Comparison of ENCODE assay signal across 1 cellular context in the genomic region with DNA sequence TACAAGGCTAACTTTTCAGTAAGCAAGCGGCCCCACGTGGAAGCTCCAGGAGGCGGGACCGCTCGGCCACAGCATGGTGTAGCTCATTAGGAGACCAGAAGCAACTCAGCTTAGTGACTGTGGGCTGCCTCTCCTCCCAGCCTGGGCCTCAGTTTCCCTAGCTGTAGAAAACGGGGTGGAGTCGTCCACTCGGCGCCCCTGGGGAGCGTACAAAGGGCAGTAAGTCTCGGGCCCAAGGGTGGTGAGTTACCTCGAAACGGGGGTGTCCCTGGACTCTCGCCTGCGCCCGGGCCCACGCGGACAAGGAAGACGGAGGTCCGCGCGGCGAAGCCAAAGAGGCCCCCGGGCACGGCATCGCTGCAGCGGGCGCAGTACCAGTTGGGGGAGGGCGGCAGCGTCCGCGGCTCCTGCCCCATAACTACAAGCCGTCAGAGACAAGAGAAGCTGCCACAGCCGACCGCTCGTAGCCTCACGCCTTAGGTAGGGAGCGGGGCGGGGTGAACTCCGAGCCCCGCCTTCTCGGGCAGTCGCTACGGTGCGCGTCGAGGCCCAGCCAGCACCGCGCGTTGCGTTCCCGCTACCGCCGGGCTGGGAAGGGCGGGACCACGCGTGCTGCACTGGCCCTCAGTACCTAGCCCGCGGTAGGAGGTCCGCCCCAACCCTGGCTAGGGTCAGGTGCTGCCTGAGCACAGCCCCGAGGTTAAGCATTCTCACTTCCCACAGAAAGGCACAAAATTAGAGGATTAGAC.
TF ChIP-seq lines count a peak whose summit lies in the region.

A gene with protein sequence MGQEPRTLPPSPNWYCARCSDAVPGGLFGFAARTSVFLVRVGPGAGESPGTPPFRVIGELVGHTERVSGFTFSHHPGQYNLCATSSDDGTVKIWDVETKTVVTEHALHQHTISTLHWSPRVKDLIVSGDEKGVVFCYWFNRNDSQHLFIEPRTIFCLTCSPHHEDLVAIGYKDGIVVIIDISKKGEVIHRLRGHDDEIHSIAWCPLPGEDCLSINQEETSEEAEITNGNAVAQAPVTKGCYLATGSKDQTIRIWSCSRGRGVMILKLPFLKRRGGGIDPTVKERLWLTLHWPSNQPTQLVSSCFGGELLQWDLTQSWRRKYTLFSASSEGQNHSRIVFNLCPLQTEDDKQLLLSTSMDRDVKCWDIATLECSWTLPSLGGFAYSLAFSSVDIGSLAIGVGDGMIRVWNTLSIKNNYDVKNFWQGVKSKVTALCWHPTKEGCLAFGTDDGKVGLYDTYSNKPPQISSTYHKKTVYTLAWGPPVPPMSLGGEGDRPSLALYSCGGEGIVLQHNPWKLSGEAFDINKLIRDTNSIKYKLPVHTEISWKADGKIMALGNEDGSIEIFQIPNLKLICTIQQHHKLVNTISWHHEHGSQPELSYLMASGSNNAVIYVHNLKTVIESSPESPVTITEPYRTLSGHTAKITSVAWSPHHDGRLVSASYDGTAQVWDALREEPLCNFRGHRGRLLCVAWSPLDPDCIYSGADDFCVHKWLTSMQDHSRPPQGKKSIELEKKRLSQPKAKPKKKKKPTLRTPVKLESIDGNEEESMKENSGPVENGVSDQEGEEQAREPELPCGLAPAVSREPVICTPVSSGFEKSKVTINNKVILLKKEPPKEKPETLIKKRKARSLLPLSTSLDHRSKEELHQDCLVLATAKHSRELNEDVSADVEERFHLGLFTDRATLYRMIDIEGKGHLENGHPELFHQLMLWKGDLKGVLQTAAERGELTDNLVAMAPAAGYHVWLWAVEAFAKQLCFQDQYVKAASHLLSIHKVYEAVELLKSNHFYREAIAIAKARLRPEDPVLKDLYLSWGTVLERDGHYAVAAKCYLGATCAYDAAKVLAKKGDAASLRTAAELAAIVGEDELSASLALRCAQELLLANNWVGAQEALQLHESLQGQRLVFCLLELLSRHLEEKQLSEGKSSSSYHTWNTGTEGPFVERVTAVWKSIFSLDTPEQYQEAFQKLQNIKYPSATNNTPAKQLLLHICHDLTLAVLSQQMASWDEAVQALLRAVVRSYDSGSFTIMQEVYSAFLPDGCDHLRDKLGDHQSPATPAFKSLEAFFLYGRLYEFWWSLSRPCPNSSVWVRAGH (N-terminal part only) (minus strand): TSS at position 494 of the 749 bp plus-strand sequence. CDS start 78 bp downstream, at position 416.

TF ChIP-seq in HEK293, 187 proteins besides CTCF, POLR2A, EP300 and RAD21 (continued from another document and continues in another):
- TF ChIP-seq, protein P1, sequence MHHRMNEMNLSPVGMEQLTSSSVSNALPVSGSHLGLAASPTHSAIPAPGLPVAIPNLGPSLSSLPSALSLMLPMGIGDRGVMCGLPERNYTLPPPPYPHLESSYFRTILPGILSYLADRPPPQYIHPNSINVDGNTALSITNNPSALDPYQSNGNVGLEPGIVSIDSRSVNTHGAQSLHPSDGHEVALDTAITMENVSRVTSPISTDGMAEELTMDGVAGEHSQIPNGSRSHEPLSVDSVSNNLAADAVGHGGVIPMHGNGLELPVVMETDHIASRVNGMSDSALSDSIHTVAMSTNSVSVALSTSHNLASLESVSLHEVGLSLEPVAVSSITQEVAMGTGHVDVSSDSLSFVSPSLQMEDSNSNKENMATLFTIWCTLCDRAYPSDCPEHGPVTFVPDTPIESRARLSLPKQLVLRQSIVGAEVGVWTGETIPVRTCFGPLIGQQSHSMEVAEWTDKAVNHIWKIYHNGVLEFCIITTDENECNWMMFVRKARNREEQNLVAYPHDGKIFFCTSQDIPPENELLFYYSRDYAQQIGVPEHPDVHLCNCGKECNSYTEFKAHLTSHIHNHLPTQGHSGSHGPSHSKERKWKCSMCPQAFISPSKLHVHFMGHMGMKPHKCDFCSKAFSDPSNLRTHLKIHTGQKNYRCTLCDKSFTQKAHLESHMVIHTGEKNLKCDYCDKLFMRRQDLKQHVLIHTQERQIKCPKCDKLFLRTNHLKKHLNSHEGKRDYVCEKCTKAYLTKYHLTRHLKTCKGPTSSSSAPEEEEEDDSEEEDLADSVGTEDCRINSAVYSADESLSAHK (tag by site-specific recombination; IDR thresholded peaks at IDR 0.05): no peak
- TF ChIP-seq ZNF76 (tag by site-specific recombination; IDR thresholded peaks at IDR 0.05; ENCODE audit: borderline replicate concordance, low read depth): peak; percentile 81
- no peak for TF ChIP-seq ZNF544 (tag by site-specific recombination; IDR thresholded peaks at IDR 0.05)
- TF ChIP-seq ZNF341 (tag by site-specific recombination; IDR thresholded peaks at IDR 0.05; ENCODE audit: low read depth): peak; percentile 40; the same call in 1 of the 2 replicates
- TF ChIP-seq ZNF626 (tag by site-specific recombination; IDR thresholded peaks at IDR 0.05): no peak
- peak; percentile 71 for TF ChIP-seq ZFP69B (tag by site-specific recombination; IDR thresholded peaks at IDR 0.05)
- peak; percentile 81; the same call in 1 of the 2 replicates for TF ChIP-seq ZNF2 (tag by site-specific recombination; IDR thresholded peaks at IDR 0.05)
- TF ChIP-seq GLI2 (tag by site-specific recombination; IDR thresholded peaks at IDR 0.05; ENCODE audit: borderline replicate concordance, low read depth): no peak
- no peak; the same call in none of the 2 replicates for TF ChIP-seq EGR2 (tag by site-specific recombination; IDR thresholded peaks at IDR 0.05; ENCODE audit: low read depth)
- TF ChIP-seq ZNF521 (tag by site-specific recombination; IDR thresholded peaks at IDR 0.05): no peak
- TF ChIP-seq, protein P2, sequence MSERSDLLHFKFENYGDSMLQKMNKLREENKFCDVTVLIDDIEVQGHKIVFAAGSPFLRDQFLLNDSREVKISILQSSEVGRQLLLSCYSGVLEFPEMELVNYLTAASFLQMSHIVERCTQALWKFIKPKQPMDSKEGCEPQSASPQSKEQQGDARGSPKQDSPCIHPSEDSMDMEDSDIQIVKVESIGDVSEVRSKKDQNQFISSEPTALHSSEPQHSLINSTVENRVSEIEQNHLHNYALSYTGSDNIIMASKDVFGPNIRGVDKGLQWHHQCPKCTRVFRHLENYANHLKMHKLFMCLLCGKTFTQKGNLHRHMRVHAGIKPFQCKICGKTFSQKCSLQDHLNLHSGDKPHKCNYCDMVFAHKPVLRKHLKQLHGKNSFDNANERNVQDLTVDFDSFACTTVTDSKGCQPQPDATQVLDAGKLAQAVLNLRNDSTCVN (tag by site-specific recombination; optimal IDR thresholded peaks at IDR 0.05): peak; percentile 95
- no peak for TF ChIP-seq ZNF202 (tag by site-specific recombination; IDR thresholded peaks at IDR 0.05; ENCODE audit: borderline replicate concordance)
- TF ChIP-seq ZNF335 (tag by site-specific recombination; conservative IDR thresholded peaks at IDR 0.05): peak; percentile 88
- no peak for TF ChIP-seq ZNF10 (tag by site-specific recombination; IDR thresholded peaks at IDR 0.05)
- peak; percentile 88 for TF ChIP-seq SP2 (tag by site-specific recombination; IDR thresholded peaks at IDR 0.05)
- TF ChIP-seq ZXDB (tag by site-specific recombination; IDR thresholded peaks at IDR 0.05): peak; percentile 45
- no peak for TF ChIP-seq MYNN (tag by site-specific recombination; IDR thresholded peaks at IDR 0.05; ENCODE audit: borderline replicate concordance)
- no peak for TF ChIP-seq ZNF138 (tag by site-specific recombination; IDR thresholded peaks at IDR 0.05; ENCODE audit: borderline replicate concordance)
- TF ChIP-seq ZNF558 (tag by site-specific recombination; IDR thresholded peaks at IDR 0.05): no peak
- TF ChIP-seq ZNF768 (tag by site-specific recombination; IDR thresholded peaks at IDR 0.05): no peak; the same call in 1 of the 2 replicates
- TF ChIP-seq, protein P3, sequence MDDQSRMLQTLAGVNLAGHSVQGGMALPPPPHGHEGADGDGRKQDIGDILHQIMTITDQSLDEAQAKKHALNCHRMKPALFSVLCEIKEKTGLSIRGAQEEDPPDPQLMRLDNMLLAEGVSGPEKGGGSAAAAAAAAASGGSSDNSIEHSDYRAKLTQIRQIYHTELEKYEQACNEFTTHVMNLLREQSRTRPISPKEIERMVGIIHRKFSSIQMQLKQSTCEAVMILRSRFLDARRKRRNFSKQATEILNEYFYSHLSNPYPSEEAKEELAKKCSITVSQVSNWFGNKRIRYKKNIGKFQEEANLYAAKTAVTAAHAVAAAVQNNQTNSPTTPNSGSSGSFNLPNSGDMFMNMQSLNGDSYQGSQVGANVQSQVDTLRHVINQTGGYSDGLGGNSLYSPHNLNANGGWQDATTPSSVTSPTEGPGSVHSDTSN (CRISPR knock-in tag; IDR thresholded peaks at IDR 0.05): no peak
- no peak for TF ChIP-seq ZFP3 (tag by site-specific recombination; IDR thresholded peaks at IDR 0.05; ENCODE audit: low read depth)
- TF ChIP-seq GLIS1 (tag by site-specific recombination; IDR thresholded peaks at IDR 0.05): peak; percentile 88
- TF ChIP-seq ZNF274 (IDR thresholded peaks at IDR 0.05; ENCODE audit: low read length): no peak
- no peak for TF ChIP-seq ZNF274 (tag by site-specific recombination; IDR thresholded peaks at IDR 0.05; ENCODE audit: borderline replicate concordance)
- TF ChIP-seq ZNF549 (tag by site-specific recombination; IDR thresholded peaks at IDR 0.05): no peak
- no peak for TF ChIP-seq ZNF560 (tag by site-specific recombination; IDR thresholded peaks at IDR 0.05; ENCODE audit: borderline replicate concordance)
- TF ChIP-seq, protein P4, sequence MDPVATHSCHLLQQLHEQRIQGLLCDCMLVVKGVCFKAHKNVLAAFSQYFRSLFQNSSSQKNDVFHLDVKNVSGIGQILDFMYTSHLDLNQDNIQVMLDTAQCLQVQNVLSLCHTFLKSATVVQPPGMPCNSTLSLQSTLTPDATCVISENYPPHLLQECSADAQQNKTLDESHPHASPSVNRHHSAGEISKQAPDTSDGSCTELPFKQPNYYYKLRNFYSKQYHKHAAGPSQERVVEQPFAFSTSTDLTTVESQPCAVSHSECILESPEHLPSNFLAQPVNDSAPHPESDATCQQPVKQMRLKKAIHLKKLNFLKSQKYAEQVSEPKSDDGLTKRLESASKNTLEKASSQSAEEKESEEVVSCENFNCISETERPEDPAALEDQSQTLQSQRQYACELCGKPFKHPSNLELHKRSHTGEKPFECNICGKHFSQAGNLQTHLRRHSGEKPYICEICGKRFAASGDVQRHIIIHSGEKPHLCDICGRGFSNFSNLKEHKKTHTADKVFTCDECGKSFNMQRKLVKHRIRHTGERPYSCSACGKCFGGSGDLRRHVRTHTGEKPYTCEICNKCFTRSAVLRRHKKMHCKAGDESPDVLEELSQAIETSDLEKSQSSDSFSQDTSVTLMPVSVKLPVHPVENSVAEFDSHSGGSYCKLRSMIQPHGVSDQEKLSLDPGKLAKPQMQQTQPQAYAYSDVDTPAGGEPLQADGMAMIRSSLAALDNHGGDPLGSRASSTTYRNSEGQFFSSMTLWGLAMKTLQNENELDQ (tag by site-specific recombination; IDR thresholded peaks at IDR 0.05; ENCODE audit: low read depth): no peak
- TF ChIP-seq TCF7L2 (IDR thresholded peaks at IDR 0.05; ENCODE audit: borderline replicate concordance, low read depth, low read length): no peak
- TF ChIP-seq, protein P5, sequence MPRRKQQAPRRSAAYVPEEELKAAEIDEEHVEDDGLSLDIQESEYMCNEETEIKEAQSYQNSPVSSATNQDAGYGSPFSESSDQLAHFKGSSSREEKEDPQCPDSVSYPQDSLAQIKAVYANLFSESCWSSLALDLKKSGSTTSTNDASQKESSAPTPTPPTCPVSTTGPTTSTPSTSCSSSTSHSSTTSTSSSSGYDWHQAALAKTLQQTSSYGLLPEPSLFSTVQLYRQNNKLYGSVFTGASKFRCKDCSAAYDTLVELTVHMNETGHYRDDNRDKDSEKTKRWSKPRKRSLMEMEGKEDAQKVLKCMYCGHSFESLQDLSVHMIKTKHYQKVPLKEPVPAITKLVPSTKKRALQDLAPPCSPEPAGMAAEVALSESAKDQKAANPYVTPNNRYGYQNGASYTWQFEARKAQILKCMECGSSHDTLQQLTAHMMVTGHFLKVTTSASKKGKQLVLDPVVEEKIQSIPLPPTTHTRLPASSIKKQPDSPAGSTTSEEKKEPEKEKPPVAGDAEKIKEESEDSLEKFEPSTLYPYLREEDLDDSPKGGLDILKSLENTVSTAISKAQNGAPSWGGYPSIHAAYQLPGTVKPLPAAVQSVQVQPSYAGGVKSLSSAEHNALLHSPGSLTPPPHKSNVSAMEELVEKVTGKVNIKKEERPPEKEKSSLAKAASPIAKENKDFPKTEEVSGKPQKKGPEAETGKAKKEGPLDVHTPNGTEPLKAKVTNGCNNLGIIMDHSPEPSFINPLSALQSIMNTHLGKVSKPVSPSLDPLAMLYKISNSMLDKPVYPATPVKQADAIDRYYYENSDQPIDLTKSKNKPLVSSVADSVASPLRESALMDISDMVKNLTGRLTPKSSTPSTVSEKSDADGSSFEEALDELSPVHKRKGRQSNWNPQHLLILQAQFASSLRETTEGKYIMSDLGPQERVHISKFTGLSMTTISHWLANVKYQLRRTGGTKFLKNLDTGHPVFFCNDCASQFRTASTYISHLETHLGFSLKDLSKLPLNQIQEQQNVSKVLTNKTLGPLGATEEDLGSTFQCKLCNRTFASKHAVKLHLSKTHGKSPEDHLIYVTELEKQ (tag by site-specific recombination; IDR thresholded peaks at IDR 0.05; ENCODE audit: borderline replicate concordance): no peak
- no peak for TF ChIP-seq ZNF174 (tag by site-specific recombination; IDR thresholded peaks at IDR 0.05)
- no peak; the same call in 1 of the 2 replicates for TF ChIP-seq ZBTB48 (tag by site-specific recombination; IDR thresholded peaks at IDR 0.05)
- no peak for TF ChIP-seq ZNF654 (tag by site-specific recombination; IDR thresholded peaks at IDR 0.05; ENCODE audit: low read depth)
- peak; percentile 90 for TF ChIP-seq KLF1 (tag by site-specific recombination; IDR thresholded peaks at IDR 0.05)
- TF ChIP-seq, protein P6, sequence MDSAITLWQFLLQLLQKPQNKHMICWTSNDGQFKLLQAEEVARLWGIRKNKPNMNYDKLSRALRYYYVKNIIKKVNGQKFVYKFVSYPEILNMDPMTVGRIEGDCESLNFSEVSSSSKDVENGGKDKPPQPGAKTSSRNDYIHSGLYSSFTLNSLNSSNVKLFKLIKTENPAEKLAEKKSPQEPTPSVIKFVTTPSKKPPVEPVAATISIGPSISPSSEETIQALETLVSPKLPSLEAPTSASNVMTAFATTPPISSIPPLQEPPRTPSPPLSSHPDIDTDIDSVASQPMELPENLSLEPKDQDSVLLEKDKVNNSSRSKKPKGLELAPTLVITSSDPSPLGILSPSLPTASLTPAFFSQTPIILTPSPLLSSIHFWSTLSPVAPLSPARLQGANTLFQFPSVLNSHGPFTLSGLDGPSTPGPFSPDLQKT (IDR thresholded peaks at IDR 0.05; ENCODE audit: borderline replicate concordance, low read depth, low read length): no peak
- TF ChIP-seq KLF16 (tag by site-specific recombination; IDR thresholded peaks at IDR 0.05): no peak; the same call in 1 of the 2 replicates
- TF ChIP-seq ZNF571 (tag by site-specific recombination; IDR thresholded peaks at IDR 0.05): no peak
- TF ChIP-seq RBAK (tag by site-specific recombination; IDR thresholded peaks at IDR 0.05): no peak
- no peak for TF ChIP-seq ZBTB7A (tag by site-specific recombination; IDR thresholded peaks at IDR 0.05; ENCODE audit: low read depth)
- TF ChIP-seq ZNF23 (tag by site-specific recombination; IDR thresholded peaks at IDR 0.05; ENCODE audit: borderline replicate concordance): no peak
- TF ChIP-seq ZNF366 (tag by site-specific recombination; conservative IDR thresholded peaks at IDR 0.05): no peak
- TF ChIP-seq ZSCAN30 (tag by site-specific recombination; IDR thresholded peaks at IDR 0.05): peak; percentile 95
- TF ChIP-seq ZSCAN23 (tag by site-specific recombination; IDR thresholded peaks at IDR 0.05): no peak
- no peak for TF ChIP-seq ZNF146 (tag by site-specific recombination; IDR thresholded peaks at IDR 0.05)
- peak; percentile 71; the same call in 1 of the 2 replicates for TF ChIP-seq HOXC10 (CRISPR knock-in tag; IDR thresholded peaks at IDR 0.05)
